In the genomic region with DNA sequence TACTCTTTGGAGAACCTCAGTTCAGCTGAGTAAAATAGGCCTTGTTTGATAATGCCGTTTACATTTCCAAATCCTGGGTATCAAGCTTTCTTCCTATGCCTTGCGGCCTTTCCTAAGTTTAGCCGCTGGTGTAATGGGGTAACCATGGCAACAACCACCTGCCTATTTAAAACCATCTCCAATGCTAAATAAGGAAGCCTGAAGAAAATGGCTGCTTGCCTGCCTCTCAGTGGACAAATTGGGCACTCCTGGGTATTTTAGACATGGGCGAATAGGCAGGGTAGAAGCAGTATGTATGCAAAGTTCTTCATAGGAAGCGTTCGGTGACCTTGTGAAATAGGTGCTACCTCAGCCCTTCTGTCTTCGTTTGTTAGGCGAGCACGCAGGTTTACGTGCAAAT, we compare ENCODE assay signal across 10 cellular contexts.
A peak's percentile ranks its signal among the peaks of the same experiment; 100 is the strongest.
DNase-seq lines count a peak whose midpoint lies in the region; ATAC-seq and TF ChIP-seq lines count a peak whose summit lies in the region.
"Had no signal": no experiment of that assay in that cellular context is flagged by ENCODE, and none has a peak within 500 bp of the region (broad histone marks: within the 10 kb centered on the region; RNA-seq: fewer than 3 reads in every experiment).

No MANE protein-coding gene starts in this region.

- H4K5ac ChIP-seq in IMR-90 (ENCODE audit: low read depth, low read length) = no peak overlapping the region

- H3K27ac Mint-ChIP-seq in osteocyte (ENCODE audit: unreplicated experiment) = no peak overlapping the region

- no peaks in the 10 kb centered on the region for H3K9me3 Mint-ChIP-seq in osteocyte (ENCODE audit: unreplicated experiment)

- POLR2A ChIA-PET in IMR-90 (lab: Charles Lee; ENCODE audit: unreplicated experiment) = no interaction called here

- H3K4me3 ChIP-seq in IMR-90 (ENCODE audit: insufficient read depth, low read depth, low read length) = no peak overlapping the region

- no peak overlapping the region for H2BK15ac ChIP-seq in IMR-90 (ENCODE audit: low read depth, low read length)

- no peaks in the 10 kb centered on the region for H3K9me1 ChIP-seq in IMR-90 (ENCODE audit: insufficient read depth, low read length)

- H2BK20ac ChIP-seq in IMR-90 (ENCODE audit: low read depth, low read length) = no peak overlapping the region

- H2AFZ ChIP-seq in IMR-90 (replicated peaks; ENCODE audit: low read length, poor library complexity) = peak overlapping the region; percentile 5

- H3K79me1 ChIP-seq in IMR-90 (ENCODE audit: low read depth in 1 of 2, low read length in 2 of 2) = no peaks in the 10 kb centered on the region

- H3K9ac ChIP-seq in IMR-90 (ENCODE audit: low read depth, low read length) = no peak overlapping the region

- no peak overlapping the region for H3K56ac ChIP-seq in IMR-90 (ENCODE audit: extremely low read depth, insufficient read depth, low read length)

- intact Hi-C loops in IMR-90 (cut with micrococcal nuclease) = no loop called here
- intact Hi-C loops in head of caudate nucleus (cut with DNase I) = no loop called here

- H3K18ac ChIP-seq in IMR-90 (ENCODE audit: low read depth, low read length) = no peak overlapping the region

- TF ChIP-seq POLR2A in IMR-90 (IDR thresholded peaks at IDR 0.05; ENCODE audit: low read depth, low read length) = no peak

- H3K36me3 ChIP-seq in IMR-90 (ENCODE audit: control insufficient read depth, insufficient read depth, low read length) = no peaks in the 10 kb centered on the region

- H3K14ac ChIP-seq in IMR-90 (replicated peaks; ENCODE audit: low read depth, low read length) = no peak overlapping the region

- H3K27ac ChIP-seq in IMR-90 (ENCODE audit: insufficient read depth, low read length) = no peak overlapping the region

- TF ChIP-seq CTCF in IMR-90 (conservative IDR thresholded peaks at IDR 0.05; ENCODE audit: low read depth, low read length) (no peak), osteocyte (IDR thresholded peaks at IDR 0.05) (no peak), GM20000 (IDR thresholded peaks at IDR 0.05; ENCODE audit: extremely low read depth, missing control alignments) (no peak)

- H2AK5ac ChIP-seq in IMR-90 (ENCODE audit: low read depth, low read length) = no peak overlapping the region

- H4K20me1 ChIP-seq in IMR-90 (ENCODE audit: insufficient read depth, low read length) = no peaks in the 10 kb centered on the region

- H2BK5ac ChIP-seq in IMR-90 (ENCODE audit: low read depth, low read length, poor library complexity, severe bottlenecking) = no peak overlapping the region

- H3K23ac ChIP-seq in IMR-90 (ENCODE audit: low read depth, low read length) = no peak overlapping the region

- DNase-seq in Ammon's horn (ENCODE audit: low spot score) = peak; percentile 58
- DNase-seq in IMR-90 = no peak
- peak in 24 of 42 donors; percentile 30 to 86 (median 54) for DNase-seq in head of caudate nucleus
- DNase-seq in effector CD8-positive, alpha-beta T cell (lab: John Stamatoyannopoulos, UW) = no peak
- no peak for DNase-seq in osteocyte (ENCODE audit: extremely low spot score, unreplicated experiment)
- DNase-seq in GM20000 (ENCODE audit: low spot score) = no peak
- DNase-seq: left colon had no signal

- peaks cover 5% of the 10 kb centered on the region for H3K27me3 Mint-ChIP-seq in osteocyte (ENCODE audit: unreplicated experiment)

- H4K8ac ChIP-seq in IMR-90 (ENCODE audit: low read depth in 2 of 2, low read length in 2 of 2) = no peak overlapping the region

- H3K27me3 ChIP-seq in IMR-90 (ENCODE audit: control insufficient read depth, insufficient read depth, low read length) = peaks cover 2% of the 10 kb centered on the region

- H2BK120ac ChIP-seq in IMR-90 (ENCODE audit: low read depth, low read length) = no peak overlapping the region

- ATAC-seq in IMR-90 (ENCODE audit: low read depth) (no peak), SK-N-SH treated with all-trans-retinoic acid at 6 μM for 48 hours (peak; percentile 18; the same call in 1 of the 3 replicates), GM21360 (IDR thresholded peaks at IDR 0.05; ENCODE audit: unreplicated experiment) (no peak)
- ATAC-seq: left colon had no signal

- H3K4me1 ChIP-seq in IMR-90 (ENCODE audit: control insufficient read depth, insufficient read depth, low read length) = 0 out of 2 replicates have a peak, but pooled peaks cover 2% of the 10 kb centered on the region
- H3K4me1 ChIP-seq: Caco-2 had no signal

- CTCF ChIA-PET in IMR-90 (lab: Yijun Ruan, JAX) = interaction anchor here (0.7 kb wide), 1 partner anchor 146 kb away, joined by 4 read pairs; no protein-coding TSS in a partner anchor

- H3K4ac ChIP-seq in IMR-90 (ENCODE audit: low read depth, low read length) = no peak overlapping the region

- peaks cover 15% of the 10 kb centered on the region for H3K4me1 Mint-ChIP-seq in osteocyte (ENCODE audit: unreplicated experiment)

- H3K36me3 Mint-ChIP-seq in osteocyte (ENCODE audit: unreplicated experiment) = no peaks in the 10 kb centered on the region

- no peaks in the 10 kb centered on the region for H3K9me3 ChIP-seq in IMR-90 (ENCODE audit: control insufficient read depth, insufficient read depth, low read length)
- H3K9me3 ChIP-seq: Caco-2 had no signal

- H3K4me3 Mint-ChIP-seq in osteocyte (ENCODE audit: unreplicated experiment) = no peak overlapping the region

- no TSS peak for BruUV-seq in IMR-90 (replicated peaks; lab: Mats Ljungman, UMichigan)

- no peak overlapping the region for H4K91ac ChIP-seq in IMR-90 (ENCODE audit: insufficient read depth, low read depth, low read length)

- dilution Hi-C loops in IMR-90 (cut with HindIII; ENCODE audit: low sequenced_read_pairs, unreplicated experiment) = no loop called here

- TF ChIP-seq RAD21 in IMR-90 (IDR thresholded peaks at IDR 0.05; ENCODE audit: low read length) = no peak

- no peak overlapping the region for H3K4me2 ChIP-seq in IMR-90 (ENCODE audit: low read depth, low read length)

- in situ Hi-C loops in IMR-90 (cut with MboI; ENCODE audit: low sequenced_read_pairs) = no loop called here

- 100% methylated on average over 1 of the region's 10 CpGs; no CpG with 5 or more reads in 1 of the 2 experiments for WGBS in IMR-90 (ENCODE audit: extremely low coverage in 2 of 2, insufficient read length in 1 of 2), 2 experiments

- no peak overlapping the region for H2AK9ac ChIP-seq in IMR-90 (replicated peaks; ENCODE audit: low read depth, low read length, poor library complexity)

TF ChIP-seq in IMR-90, 13 proteins besides CTCF, POLR2A, EP300 and RAD21 (continues in another document):
- no peak for TF ChIP-seq RFX5 (IDR thresholded peaks at IDR 0.05; ENCODE audit: low read depth, low read length)
- TF ChIP-seq, protein P1, sequence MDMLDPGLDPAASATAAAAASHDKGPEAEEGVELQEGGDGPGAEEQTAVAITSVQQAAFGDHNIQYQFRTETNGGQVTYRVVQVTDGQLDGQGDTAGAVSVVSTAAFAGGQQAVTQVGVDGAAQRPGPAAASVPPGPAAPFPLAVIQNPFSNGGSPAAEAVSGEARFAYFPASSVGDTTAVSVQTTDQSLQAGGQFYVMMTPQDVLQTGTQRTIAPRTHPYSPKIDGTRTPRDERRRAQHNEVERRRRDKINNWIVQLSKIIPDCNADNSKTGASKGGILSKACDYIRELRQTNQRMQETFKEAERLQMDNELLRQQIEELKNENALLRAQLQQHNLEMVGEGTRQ (IDR thresholded peaks at IDR 0.05; ENCODE audit: low read depth, low read length) = no peak
- no peak for TF ChIP-seq SMC3 (IDR thresholded peaks at IDR 0.05; ENCODE audit: low read depth, low read length)
- TF ChIP-seq MAFK (IDR thresholded peaks at IDR 0.05; ENCODE audit: low read depth, low read length) = no peak
- TF ChIP-seq RCOR1 (IDR thresholded peaks at IDR 0.05; ENCODE audit: insufficient replicate concordance, low read length) = no peak
- no peak for TF ChIP-seq MAZ (IDR thresholded peaks at IDR 0.05; ENCODE audit: borderline replicate concordance, low read depth, low read length)
- no peak for TF ChIP-seq MXI1 (IDR thresholded peaks at IDR 0.05; ENCODE audit: borderline replicate concordance, low read depth, low read length)
- no peak for TF ChIP-seq CHD1 (IDR thresholded peaks at IDR 0.05; ENCODE audit: low read depth, low read length)
- no peak for TF ChIP-seq CEBPB (IDR thresholded peaks at IDR 0.05; ENCODE audit: low read depth, low read length)

TF ChIP-seq in SK-N-SH treated with all-trans-retinoic acid at 6 μM for 48 hours, 23 proteins besides CTCF, POLR2A, EP300 and RAD21 (continues in another document):
- TF ChIP-seq CREB5 (CRISPR knock-in tag; IDR thresholded peaks at IDR 0.05; ENCODE audit: low read depth) (no peak), ARNTL (CRISPR knock-in tag; IDR thresholded peaks at IDR 0.05; ENCODE audit: borderline replicate concordance, low read depth) (no peak), BACH2 (CRISPR knock-in tag; IDR thresholded peaks at IDR 0.05; ENCODE audit: borderline replicate concordance) (no peak), ZNF8 (CRISPR knock-in tag; IDR thresholded peaks at IDR 0.05) (no peak), ZC3H10 (CRISPR knock-in tag; IDR thresholded peaks at IDR 0.05) (no peak), ZNF565 (CRISPR knock-in tag; conservative IDR thresholded peaks at IDR 0.05; ENCODE audit: low read depth) (no peak), POU6F1 (CRISPR knock-in tag; IDR thresholded peaks at IDR 0.05; ENCODE audit: borderline replicate concordance, low read depth) (no peak), GLIS3 (CRISPR knock-in tag; IDR thresholded peaks at IDR 0.05) (no peak), ZFP3 (CRISPR knock-in tag; IDR thresholded peaks at IDR 0.05) (no peak)

Comparison
In these comparisons a context has a peak if more than half of its experiments do, and no peak if none do; other contexts are left out.
1. DNase-seq: peak in Ammon's horn (single experiment) and head of caudate nucleus (24 of 42); none in IMR-90 (single experiment), effector CD8-positive, alpha-beta T cell (single experiment), osteocyte (single experiment) and GM20000 (single experiment).